8 cellular contexts compared by ENCODE assay signal in genomic region chr11:6604081-6604626, GRCh38. TPM values are rescaled to one million over a fixed set of nuclear protein-coding genes. Genes with fewer than 3 reads are reported as not detected.
DNase-seq lines count a peak whose midpoint lies in the region; ATAC-seq and TF ChIP-seq lines count a peak whose summit lies in the region.

No MANE protein-coding gene starts in this region.

- DNase-seq in AG10803 (ENCODE audit: low read depth) (peak; percentile 68), NOMO-1 treated with DMSO at 0.1 percent for 48 hours (lab: John Stamatoyannopoulos, UW; ENCODE audit: unreplicated experiment) (peak; percentile 43), activated T-cell treated with anti-CD3 and anti-CD28 coated beads for 24 hours (ENCODE audit: low read depth) (peak; percentile 29), tibial nerve (ENCODE audit: low spot score in 2 of 2) (peak; percentile 38 to 54)

- no peak for TF ChIP-seq POLR2A in tibial nerve (IDR thresholded peaks at IDR 0.05)

- WGBS in tibial nerve, 2 donors: 0% methylated on average over 20 of the region's 20 CpGs

- ATAC-seq in GM18511 (IDR thresholded peaks at IDR 0.05; ENCODE audit: unreplicated experiment) (peak; percentile 47), HG03025 (IDR thresholded peaks at IDR 0.05; ENCODE audit: low FRiP score, unreplicated experiment) (peak; percentile 34), esophagus mucosa (peak; percentile 45)

- H3K9me3 ChIP-seq in mucosa of stomach (ENCODE audit: control insufficient read depth, low read length) (no peaks in the 10 kb centered on the region), tibial nerve (no peaks in the 10 kb centered on the region)

- TF ChIP-seq EP300 in tibial nerve (IDR thresholded peaks at IDR 0.05): peak in 1 of 2 donors; percentile 6

- H3K4me1 ChIP-seq in mucosa of stomach (ENCODE audit: control insufficient read depth, insufficient read depth, low read length) (peaks cover 37% of the 10 kb centered on the region), tibial nerve (peaks cover 0 to 80% (median 44%) of the 10 kb centered on the region in 4 donors)

- H3K9ac ChIP-seq in mucosa of stomach (ENCODE audit: low read length): peak overlapping the region; percentile 99

- peak overlapping the region; percentile 88 to 99 (median 96) for H3K27ac ChIP-seq in tibial nerve

- H3K36me3 ChIP-seq in mucosa of stomach (ENCODE audit: control insufficient read depth, insufficient read depth, low read length) (peaks cover 28% of the 10 kb centered on the region), tibial nerve (peaks cover 8 to 40% (median 21%) of the 10 kb centered on the region in 3 donors)

- H3K27me3 ChIP-seq in mucosa of stomach (ENCODE audit: control insufficient read depth, insufficient read depth, low read length) (no peaks in the 10 kb centered on the region), tibial nerve (no peaks in the 10 kb centered on the region)

- H3K4me3 ChIP-seq in AG10803 (ENCODE audit: low read length) (peak overlapping the region; percentile 99), mucosa of stomach (ENCODE audit: low read length) (peak overlapping the region; percentile 98), tibial nerve (peak overlapping the region; percentile 71 to 92 (median 88))

- peak; percentile 39 for TF ChIP-seq CTCF in AG10803 (conservative IDR thresholded peaks at IDR 0.05; ENCODE audit: low read length)
- peak in 2 of 5 experiments; percentile 13 to 27 for TF ChIP-seq CTCF in tibial nerve (IDR thresholded peaks at IDR 0.05)

RNA-seq across cellular contexts. Expression of gene ILK, which starts 0.6 kb away (rescaled TPM):
- total RNA-seq in esophagus mucosa (32.4 TPM), tibial nerve (100 to 1,000 TPM; 139 to 148 (median 140) TPM)

RNA-seq across cellular contexts. Expression of gene RRP8, which starts 0.7 kb away (rescaled TPM):
- total RNA-seq in esophagus mucosa (13.2 TPM), tibial nerve (10 to 100 TPM; 13.9 to 34.1 (median 18.2) TPM)

RNA-seq across cellular contexts. Expression of gene TAF10, which starts 7.9 kb away (rescaled TPM):
- 101 TPM for total RNA-seq in esophagus mucosa
- total RNA-seq in tibial nerve: 100 to 1,000 TPM; 148 to 235 (median 155) TPM

RNA-seq across cellular contexts. Expression of gene TPP1, which starts 15.1 kb away (rescaled TPM):
- total RNA-seq in esophagus mucosa: 38.7 TPM
- 10 to 100 TPM; 45.6 to 81.3 (median 58.0) TPM for total RNA-seq in tibial nerve

RNA-seq across cellular contexts. Expression of gene DCHS1, which starts 51.5 kb away (rescaled TPM):
- 1.4 TPM for total RNA-seq in esophagus mucosa
- 10 to 100 TPM; 12.6 to 27.8 (median 20.1) TPM for total RNA-seq in tibial nerve

Comparison
In these comparisons a context has a peak if more than half of its experiments do, and no peak if none do; other contexts are left out.
1. Peak in every context shown above with its lines: DNase-seq, ATAC-seq, H3K4me3 ChIP-seq and H3K27ac ChIP-seq.